Comparison of ENCODE assay signal across 10 cellular contexts in the genomic region with DNA sequence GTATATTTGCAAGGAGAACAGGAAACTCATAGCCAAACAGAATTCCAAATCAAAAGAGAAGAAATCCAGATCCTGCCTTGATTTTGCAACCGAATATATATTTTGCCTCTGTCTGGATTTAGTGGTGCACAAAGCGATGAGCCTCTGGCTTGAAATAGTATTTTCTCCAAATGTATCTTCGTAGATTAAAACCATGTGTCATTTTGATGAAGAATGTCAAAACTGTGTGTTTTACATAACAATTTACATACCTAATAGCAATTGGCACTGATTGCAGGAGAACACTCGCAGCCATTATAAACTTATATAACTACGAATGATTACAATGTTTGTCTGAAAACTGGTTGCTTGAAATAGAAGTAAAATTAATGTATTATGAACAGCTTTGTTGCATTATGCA.
A peak's percentile ranks its signal among the peaks of the same experiment; 100 is the strongest.
DNase-seq lines count a peak whose midpoint lies in the region; ATAC-seq and TF ChIP-seq lines count a peak whose summit lies in the region.
"Had no signal": no experiment of that assay in that cellular context is flagged by ENCODE, and none has a peak within 500 bp of the region (broad histone marks: within the 10 kb centered on the region; RNA-seq: fewer than 3 reads in every experiment).

No MANE protein-coding gene starts in this region.

- H3K4me3 ChIP-seq in left lung = no peak overlapping the region
- H3K4me3 ChIP-seq in stomach = peak overlapping the region in 2 of 4 donors; percentile 12 to 39
- no peak overlapping the region for H3K4me3 ChIP-seq in Karpas-422 (ENCODE audit: low read length)

- H3K36me3 Mint-ChIP-seq in activated CD4-positive, alpha-beta memory T cell treated with anti-CD3 and anti-CD28 coated beads for 36 hours = peaks cover 98% of the 10 kb centered on the region

- H3K4me2 ChIP-seq in Karpas-422 (ENCODE audit: low read depth, low read length, poor library complexity, severe bottlenecking) = no peak overlapping the region
- H3K4me2 ChIP-seq: KMS-11 had no signal

- TF ChIP-seq POLR2A in stomach (IDR thresholded peaks at IDR 0.05) = no peak

- TF ChIP-seq EP300 in stomach (IDR thresholded peaks at IDR 0.05) = no peak

- H3K36me3 ChIP-seq in left lung (peaks cover 0 to 36% of the 10 kb centered on the region in 2 donors), stomach (peaks cover 1 to 55% (median 42%) of the 10 kb centered on the region in 4 donors), Karpas-422 (ENCODE audit: insufficient read depth, low read length) (no peaks in the 10 kb centered on the region)

- H2AFZ ChIP-seq in Karpas-422 (ENCODE audit: low read length) = no peak overlapping the region

- 58 to 64% (median 60%) methylated on average over 5 of the region's 5 CpGs for WGBS in stomach, 5 donors

- no peak for TF ChIP-seq CTCF in left lung (IDR thresholded peaks at IDR 0.05)
- TF ChIP-seq CTCF in stomach (IDR thresholded peaks at IDR 0.05) = no peak

- H3K27me3 ChIP-seq in left lung (no peaks in the 10 kb centered on the region), stomach (no peaks in the 10 kb centered on the region), Karpas-422 (ENCODE audit: low read length) (no peaks in the 10 kb centered on the region)
- H3K27me3 ChIP-seq: brain microvascular endothelial cell had no signal

- H3K27ac Mint-ChIP-seq in activated CD4-positive, alpha-beta memory T cell treated with anti-CD3 and anti-CD28 coated beads for 36 hours = peak overlapping the region; percentile 96
- H3K27ac Mint-ChIP-seq: progenitor cell of endocrine pancreas had no signal

- no peak for ATAC-seq in left lung

- H3K27ac ChIP-seq in left lung (peak overlapping the region; percentile 74 to 79), stomach (peak overlapping the region in 4 of 5 donors; percentile 66 to 89 (median 74)), Karpas-422 (ENCODE audit: low read length) (no peak overlapping the region)
- H3K27ac ChIP-seq: brain microvascular endothelial cell, KMS-11 had no signal

- H3K9me3 ChIP-seq in left lung (no peaks in the 10 kb centered on the region), stomach (no peaks in the 10 kb centered on the region), Karpas-422 (ENCODE audit: low read length) (no peaks in the 10 kb centered on the region)

- intact Hi-C loops in activated CD4-positive, alpha-beta memory T cell treated with anti-CD3 and anti-CD28 coated beads for 36 hours (cut with micrococcal nuclease) = loop anchor here (10.0 kb wide), 1 partner anchor 677 kb away; no protein-coding TSS in a partner anchor
- intact Hi-C loops in left lung (cut with DNase I) = no loop called here
- intact Hi-C loops in stomach (cut with DNase I; ENCODE audit: low total_unique reads) = no loop called here

- no peaks in the 10 kb centered on the region for H4K20me1 ChIP-seq in Karpas-422 (ENCODE audit: insufficient read depth, low read depth, low read length)

- H3K9ac ChIP-seq in Karpas-422 (ENCODE audit: low read length) = no peak overlapping the region
- H3K9ac ChIP-seq: KMS-11 had no signal

- H3K4me1 ChIP-seq in left lung (peaks cover 22 to 72% of the 10 kb centered on the region in 2 donors), stomach (peaks cover 28 to 88% (median 63%) of the 10 kb centered on the region in 4 donors), Karpas-422 (ENCODE audit: low read length) (peaks cover 20% of the 10 kb centered on the region)

- H3K27me3 Mint-ChIP-seq in activated CD4-positive, alpha-beta memory T cell treated with anti-CD3 and anti-CD28 coated beads for 36 hours = no peaks in the 10 kb centered on the region
- H3K27me3 Mint-ChIP-seq: progenitor cell of endocrine pancreas had no signal

- H3K9me2 ChIP-seq in Karpas-422 (replicated peaks; ENCODE audit: insufficient read depth, low read length) = no peaks in the 10 kb centered on the region

- peak overlapping the region; percentile 94 for H3K4me3 Mint-ChIP-seq in activated CD4-positive, alpha-beta memory T cell treated with anti-CD3 and anti-CD28 coated beads for 36 hours

- no peaks in the 10 kb centered on the region for H3K79me2 ChIP-seq in Karpas-422 (ENCODE audit: low read length)

- H3K9me3 Mint-ChIP-seq in activated CD4-positive, alpha-beta memory T cell treated with anti-CD3 and anti-CD28 coated beads for 36 hours = no peaks in the 10 kb centered on the region

- CTCF ChIA-PET in activated CD4-positive, alpha-beta memory T cell treated with anti-CD3 and anti-CD28 coated beads for 36 hours (lab: Charles Lee) = interaction anchor here (0.7 to 1.2 kb wide), 2 partner anchors 8 to 260 kb away, joined by 3 read pairs; no protein-coding TSS in a partner anchor

- H3K4me1 Mint-ChIP-seq in activated CD4-positive, alpha-beta memory T cell treated with anti-CD3 and anti-CD28 coated beads for 36 hours (ENCODE audit: low read depth) = peaks cover 98% of the 10 kb centered on the region

- peak; percentile 2 for DNase-seq in EL
- no peak for DNase-seq in activated CD4-positive, alpha-beta memory T cell treated with anti-CD3 and anti-CD28 coated beads for 36 hours
- DNase-seq in left lung = no peak
- no peak for DNase-seq in stomach
- no peak for DNase-seq in Karpas-422
- DNase-seq in DMS114 treated with DMSO at 0.1 percent for 48 hours (lab: John Stamatoyannopoulos, UW; ENCODE audit: unreplicated experiment) = no peak
- DNase-seq in inferior parietal cortex (ENCODE audit: extremely low spot score) = no peak
- DNase-seq: brain microvascular endothelial cell had no signal

- POLR2A ChIA-PET in activated CD4-positive, alpha-beta memory T cell treated with anti-CD3 and anti-CD28 coated beads for 36 hours (lab: Charles Lee) = interaction anchor here (1.8 to 9.1 kb wide), 3 partner anchors 7 to 126 kb away, joined by 6 to 116 read pairs (median 16); no protein-coding TSS in a partner anchor
